Comparison of ENCODE assay signal across 1 cellular context in the genomic region with DNA sequence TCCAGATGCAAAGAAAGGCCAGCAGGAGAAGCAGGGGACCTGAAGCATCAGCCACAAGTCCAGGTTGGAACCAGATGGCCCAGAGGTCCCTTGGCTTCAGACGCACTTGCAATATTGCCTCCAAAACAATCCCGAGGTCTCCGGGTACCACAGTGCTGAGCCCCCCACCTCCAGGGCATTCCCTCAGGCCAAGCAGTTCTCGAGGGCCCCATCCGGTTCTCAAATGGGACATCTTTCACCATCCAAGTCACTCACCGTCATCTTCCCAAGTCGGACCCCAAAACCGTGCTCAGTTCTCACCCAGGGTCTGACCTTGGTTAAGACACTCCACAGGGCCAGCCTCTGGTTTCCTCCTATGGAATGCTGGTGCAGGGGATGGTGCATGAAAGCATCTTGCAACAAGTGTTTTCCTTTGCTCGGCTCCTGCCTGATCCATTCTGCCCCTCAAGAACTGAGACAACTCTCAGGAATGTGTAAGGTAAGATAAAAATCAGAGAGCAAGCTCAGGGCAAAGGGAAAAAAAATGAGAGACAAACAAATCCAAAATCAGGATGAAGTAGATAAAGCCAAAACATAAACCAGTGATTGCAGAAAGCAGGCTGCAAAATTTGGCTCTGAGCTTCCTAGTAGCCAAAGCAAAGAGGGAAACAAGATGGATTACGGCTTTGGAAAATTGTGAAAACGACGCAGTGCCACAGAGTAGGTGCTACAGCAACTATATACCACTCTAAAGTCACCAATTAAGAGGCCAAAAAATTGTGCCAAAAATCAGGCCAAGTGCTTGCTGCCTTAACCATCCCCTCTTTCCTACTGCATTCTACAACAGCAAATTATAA.
TF ChIP-seq lines count a peak whose summit lies in the region.

No MANE protein-coding gene starts in this region.

TF ChIP-seq in GM23338, 12 proteins besides CTCF, POLR2A, EP300 and RAD21:
- TF ChIP-seq POLR2AphosphoS5 (IDR thresholded peaks at IDR 0.05; ENCODE audit: low read depth) (no peak), ZNF114 (CRISPR knock-in tag; IDR thresholded peaks at IDR 0.05) (no peak), STAT1 (IDR thresholded peaks at IDR 0.05; ENCODE audit: unreplicated experiment) (no peak), CREB1 (CRISPR knock-in tag; IDR thresholded peaks at IDR 0.05; ENCODE audit: low read depth) (no peak), EZH2phosphoT487 (IDR thresholded peaks at IDR 0.05; ENCODE audit: unreplicated experiment) (no peak), ZNF331 (CRISPR knock-in tag; IDR thresholded peaks at IDR 0.05; ENCODE audit: low read depth) (no peak), EZH2 (IDR thresholded peaks at IDR 0.05; ENCODE audit: low read depth, unreplicated experiment) (no peak), NANOG (IDR thresholded peaks at IDR 0.05; ENCODE audit: borderline replicate concordance) (no peak), JUNB (IDR thresholded peaks at IDR 0.05; ENCODE audit: unreplicated experiment) (no peak)
- TF ChIP-seq, protein P1, sequence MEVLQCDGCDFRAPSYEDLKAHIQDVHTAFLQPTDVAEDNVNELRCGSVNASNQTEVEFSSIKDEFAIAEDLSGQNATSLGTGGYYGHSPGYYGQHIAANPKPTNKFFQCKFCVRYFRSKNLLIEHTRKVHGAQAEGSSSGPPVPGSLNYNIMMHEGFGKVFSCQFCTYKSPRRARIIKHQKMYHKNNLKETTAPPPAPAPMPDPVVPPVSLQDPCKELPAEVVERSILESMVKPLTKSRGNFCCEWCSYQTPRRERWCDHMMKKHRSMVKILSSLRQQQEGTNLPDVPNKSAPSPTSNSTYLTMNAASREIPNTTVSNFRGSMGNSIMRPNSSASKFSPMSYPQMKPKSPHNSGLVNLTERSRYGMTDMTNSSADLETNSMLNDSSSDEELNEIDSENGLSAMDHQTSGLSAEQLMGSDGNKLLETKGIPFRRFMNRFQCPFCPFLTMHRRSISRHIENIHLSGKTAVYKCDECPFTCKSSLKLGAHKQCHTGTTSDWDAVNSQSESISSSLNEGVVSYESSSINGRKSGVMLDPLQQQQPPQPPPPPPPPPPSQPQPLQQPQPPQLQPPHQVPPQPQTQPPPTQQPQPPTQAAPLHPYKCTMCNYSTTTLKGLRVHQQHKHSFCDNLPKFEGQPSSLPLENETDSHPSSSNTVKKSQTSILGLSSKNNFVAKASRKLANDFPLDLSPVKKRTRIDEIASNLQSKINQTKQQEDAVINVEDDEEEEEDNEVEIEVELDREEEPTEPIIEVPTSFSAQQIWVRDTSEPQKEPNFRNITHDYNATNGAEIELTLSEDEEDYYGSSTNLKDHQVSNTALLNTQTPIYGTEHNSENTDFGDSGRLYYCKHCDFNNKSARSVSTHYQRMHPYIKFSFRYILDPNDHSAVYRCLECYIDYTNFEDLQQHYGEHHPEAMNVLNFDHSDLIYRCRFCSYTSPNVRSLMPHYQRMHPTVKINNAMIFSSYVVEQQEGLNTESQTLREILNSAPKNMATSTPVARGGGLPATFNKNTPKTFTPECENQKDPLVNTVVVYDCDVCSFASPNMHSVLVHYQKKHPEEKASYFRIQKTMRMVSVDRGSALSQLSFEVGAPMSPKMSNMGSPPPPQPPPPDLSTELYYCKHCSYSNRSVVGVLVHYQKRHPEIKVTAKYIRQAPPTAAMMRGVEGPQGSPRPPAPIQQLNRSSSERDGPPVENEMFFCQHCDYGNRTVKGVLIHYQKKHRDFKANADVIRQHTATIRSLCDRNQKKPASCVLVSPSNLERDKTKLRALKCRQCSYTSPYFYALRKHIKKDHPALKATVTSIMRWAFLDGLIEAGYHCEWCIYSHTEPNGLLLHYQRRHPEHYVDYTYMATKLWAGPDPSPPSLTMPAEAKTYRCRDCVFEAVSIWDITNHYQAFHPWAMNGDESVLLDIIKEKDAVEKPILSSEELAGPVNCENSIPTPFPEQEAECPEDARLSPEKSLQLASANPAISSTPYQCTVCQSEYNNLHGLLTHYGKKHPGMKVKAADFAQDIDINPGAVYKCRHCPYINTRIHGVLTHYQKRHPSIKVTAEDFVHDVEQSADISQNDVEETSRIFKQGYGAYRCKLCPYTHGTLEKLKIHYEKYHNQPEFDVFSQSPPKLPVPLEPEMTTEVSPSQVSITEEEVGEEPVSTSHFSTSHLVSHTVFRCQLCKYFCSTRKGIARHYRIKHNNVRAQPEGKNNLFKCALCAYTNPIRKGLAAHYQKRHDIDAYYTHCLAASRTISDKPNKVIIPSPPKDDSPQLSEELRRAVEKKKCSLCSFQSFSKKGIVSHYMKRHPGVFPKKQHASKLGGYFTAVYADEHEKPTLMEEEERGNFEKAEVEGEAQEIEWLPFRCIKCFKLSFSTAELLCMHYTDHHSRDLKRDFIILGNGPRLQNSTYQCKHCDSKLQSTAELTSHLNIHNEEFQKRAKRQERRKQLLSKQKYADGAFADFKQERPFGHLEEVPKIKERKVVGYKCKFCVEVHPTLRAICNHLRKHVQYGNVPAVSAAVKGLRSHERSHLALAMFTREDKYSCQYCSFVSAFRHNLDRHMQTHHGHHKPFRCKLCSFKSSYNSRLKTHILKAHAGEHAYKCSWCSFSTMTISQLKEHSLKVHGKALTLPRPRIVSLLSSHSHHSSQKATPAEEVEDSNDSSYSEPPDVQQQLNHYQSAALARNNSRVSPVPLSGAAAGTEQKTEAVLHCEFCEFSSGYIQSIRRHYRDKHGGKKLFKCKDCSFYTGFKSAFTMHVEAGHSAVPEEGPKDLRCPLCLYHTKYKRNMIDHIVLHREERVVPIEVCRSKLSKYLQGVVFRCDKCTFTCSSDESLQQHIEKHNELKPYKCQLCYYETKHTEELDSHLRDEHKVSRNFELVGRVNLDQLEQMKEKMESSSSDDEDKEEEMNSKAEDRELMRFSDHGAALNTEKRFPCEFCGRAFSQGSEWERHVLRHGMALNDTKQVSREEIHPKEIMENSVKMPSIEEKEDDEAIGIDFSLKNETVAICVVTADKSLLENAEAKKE (CRISPR knock-in tag; IDR thresholded peaks at IDR 0.05) = no peak
- TF ChIP-seq, protein P2, sequence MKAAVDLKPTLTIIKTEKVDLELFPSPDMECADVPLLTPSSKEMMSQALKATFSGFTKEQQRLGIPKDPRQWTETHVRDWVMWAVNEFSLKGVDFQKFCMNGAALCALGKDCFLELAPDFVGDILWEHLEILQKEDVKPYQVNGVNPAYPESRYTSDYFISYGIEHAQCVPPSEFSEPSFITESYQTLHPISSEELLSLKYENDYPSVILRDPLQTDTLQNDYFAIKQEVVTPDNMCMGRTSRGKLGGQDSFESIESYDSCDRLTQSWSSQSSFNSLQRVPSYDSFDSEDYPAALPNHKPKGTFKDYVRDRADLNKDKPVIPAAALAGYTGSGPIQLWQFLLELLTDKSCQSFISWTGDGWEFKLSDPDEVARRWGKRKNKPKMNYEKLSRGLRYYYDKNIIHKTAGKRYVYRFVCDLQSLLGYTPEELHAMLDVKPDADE (IDR thresholded peaks at IDR 0.05) = no peak
- TF ChIP-seq, protein P3, sequence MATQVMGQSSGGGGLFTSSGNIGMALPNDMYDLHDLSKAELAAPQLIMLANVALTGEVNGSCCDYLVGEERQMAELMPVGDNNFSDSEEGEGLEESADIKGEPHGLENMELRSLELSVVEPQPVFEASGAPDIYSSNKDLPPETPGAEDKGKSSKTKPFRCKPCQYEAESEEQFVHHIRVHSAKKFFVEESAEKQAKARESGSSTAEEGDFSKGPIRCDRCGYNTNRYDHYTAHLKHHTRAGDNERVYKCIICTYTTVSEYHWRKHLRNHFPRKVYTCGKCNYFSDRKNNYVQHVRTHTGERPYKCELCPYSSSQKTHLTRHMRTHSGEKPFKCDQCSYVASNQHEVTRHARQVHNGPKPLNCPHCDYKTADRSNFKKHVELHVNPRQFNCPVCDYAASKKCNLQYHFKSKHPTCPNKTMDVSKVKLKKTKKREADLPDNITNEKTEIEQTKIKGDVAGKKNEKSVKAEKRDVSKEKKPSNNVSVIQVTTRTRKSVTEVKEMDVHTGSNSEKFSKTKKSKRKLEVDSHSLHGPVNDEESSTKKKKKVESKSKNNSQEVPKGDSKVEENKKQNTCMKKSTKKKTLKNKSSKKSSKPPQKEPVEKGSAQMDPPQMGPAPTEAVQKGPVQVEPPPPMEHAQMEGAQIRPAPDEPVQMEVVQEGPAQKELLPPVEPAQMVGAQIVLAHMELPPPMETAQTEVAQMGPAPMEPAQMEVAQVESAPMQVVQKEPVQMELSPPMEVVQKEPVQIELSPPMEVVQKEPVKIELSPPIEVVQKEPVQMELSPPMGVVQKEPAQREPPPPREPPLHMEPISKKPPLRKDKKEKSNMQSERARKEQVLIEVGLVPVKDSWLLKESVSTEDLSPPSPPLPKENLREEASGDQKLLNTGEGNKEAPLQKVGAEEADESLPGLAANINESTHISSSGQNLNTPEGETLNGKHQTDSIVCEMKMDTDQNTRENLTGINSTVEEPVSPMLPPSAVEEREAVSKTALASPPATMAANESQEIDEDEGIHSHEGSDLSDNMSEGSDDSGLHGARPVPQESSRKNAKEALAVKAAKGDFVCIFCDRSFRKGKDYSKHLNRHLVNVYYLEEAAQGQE (IDR thresholded peaks at IDR 0.05; ENCODE audit: unreplicated experiment) = no peak
